ENCODE assay signal across 1 cellular context in the genomic region with DNA sequence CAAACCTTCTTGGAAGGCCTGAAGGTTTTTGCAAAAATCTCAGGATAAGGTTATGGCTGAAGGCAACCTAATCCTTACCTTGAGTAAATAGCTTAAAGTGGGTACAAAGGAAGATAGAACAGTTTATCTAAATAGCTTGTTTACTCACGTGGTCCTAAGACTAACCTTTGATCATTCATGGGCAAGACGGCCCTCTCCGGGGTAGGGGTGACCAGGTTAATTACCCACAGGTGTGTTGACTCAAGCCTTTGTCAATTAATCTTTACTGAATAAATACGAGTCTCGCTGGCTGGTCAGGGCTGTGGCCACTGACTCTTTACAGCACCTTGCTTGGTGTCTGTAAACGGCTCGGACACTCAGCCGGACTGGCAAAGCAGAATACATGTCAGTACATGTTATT.
TF ChIP-seq lines count a peak whose summit lies in the region.

No MANE protein-coding gene starts in this region.

TF ChIP-seq in HepG2, 621 proteins besides CTCF, POLR2A, EP300 and RAD21 (continues in another document):
- TF ChIP-seq ZMYM4 (CRISPR knock-in tag; IDR thresholded peaks at IDR 0.05) (no peak), MAF1 (CRISPR knock-in tag; IDR thresholded peaks at IDR 0.05; ENCODE audit: borderline replicate concordance) (no peak), RARG (CRISPR knock-in tag; IDR thresholded peaks at IDR 0.05; ENCODE audit: low read depth) (no peak), SOX6 (IDR thresholded peaks at IDR 0.05) (no peak), SOX6 (CRISPR knock-in tag; IDR thresholded peaks at IDR 0.05) (peak; percentile 89), HCFC1 (IDR thresholded peaks at IDR 0.05; ENCODE audit: low read depth, low read length) (no peak), IRF9 (CRISPR knock-in tag; IDR thresholded peaks at IDR 0.05; ENCODE audit: borderline replicate concordance) (no peak), PITX1 (CRISPR knock-in tag; IDR thresholded peaks at IDR 0.05) (peak; percentile 89), ZNF766 (CRISPR knock-in tag; IDR thresholded peaks at IDR 0.05; ENCODE audit: borderline replicate concordance) (no peak), NCOR1 (IDR thresholded peaks at IDR 0.05; ENCODE audit: borderline replicate concordance, low read length) (no peak), MXI1 (IDR thresholded peaks at IDR 0.05; ENCODE audit: borderline replicate concordance, low read depth, low read length) (no peak), SKI (IDR thresholded peaks at IDR 0.05; ENCODE audit: partially characterized antibody) (peak; percentile 26), ZFP41 (CRISPR knock-in tag; IDR thresholded peaks at IDR 0.05; ENCODE audit: borderline replicate concordance) (no peak), RARA (CRISPR knock-in tag; IDR thresholded peaks at IDR 0.05) (peak; percentile 88), ETV5 (CRISPR knock-in tag; IDR thresholded peaks at IDR 0.05; ENCODE audit: borderline replicate concordance) (no peak), ZNF326 (CRISPR knock-in tag; IDR thresholded peaks at IDR 0.05; ENCODE audit: borderline replicate concordance) (no peak), ISX (CRISPR knock-in tag; conservative IDR thresholded peaks at IDR 0.05) (no peak), ZNF530 (CRISPR knock-in tag; IDR thresholded peaks at IDR 0.05; ENCODE audit: low read depth) (no peak), ZNF703 (CRISPR knock-in tag; IDR thresholded peaks at IDR 0.05; ENCODE audit: borderline replicate concordance) (no peak), HMG20B (CRISPR knock-in tag; conservative IDR thresholded peaks at IDR 0.05) (peak; percentile 82), ZNF570 (CRISPR knock-in tag; IDR thresholded peaks at IDR 0.05; ENCODE audit: borderline replicate concordance) (no peak), ZNF296 (CRISPR knock-in tag; conservative IDR thresholded peaks at IDR 0.05) (no peak), HNF4A (CRISPR knock-in tag; IDR thresholded peaks at IDR 0.05) (peak; percentile 70), HNRNPLL (IDR thresholded peaks at IDR 0.05; ENCODE audit: low read depth, low read length, poor library complexity, severe bottlenecking) (no peak), RFX3 (CRISPR knock-in tag; IDR thresholded peaks at IDR 0.05) (no peak), ZSCAN12 (CRISPR knock-in tag; IDR thresholded peaks at IDR 0.05) (no peak), MIXL1 (CRISPR knock-in tag; IDR thresholded peaks at IDR 0.05) (peak; percentile 81), BHLHE40 (IDR thresholded peaks at IDR 0.05; ENCODE audit: low read length) (peak; percentile 77; the same call in 1 of the 2 replicates), ZNF274 (CRISPR knock-in tag; IDR thresholded peaks at IDR 0.05) (no peak), GFI1 (CRISPR knock-in tag; IDR thresholded peaks at IDR 0.05; ENCODE audit: borderline replicate concordance) (peak; percentile 92), ZNF841 (CRISPR knock-in tag; IDR thresholded peaks at IDR 0.05; ENCODE audit: borderline replicate concordance) (no peak), HMG20A (CRISPR knock-in tag; IDR thresholded peaks at IDR 0.05; ENCODE audit: borderline replicate concordance) (peak; percentile 71; the same call in 1 of the 2 replicates), FOXA1 (IDR thresholded peaks at IDR 0.05) (no peak), FOXA1 (CRISPR knock-in tag; IDR thresholded peaks at IDR 0.05) (peak; percentile 85), RCOR2 (CRISPR knock-in tag; IDR thresholded peaks at IDR 0.05) (no peak), TCF12 (IDR thresholded peaks at IDR 0.05) (no peak), TCF12 (CRISPR knock-in tag; IDR thresholded peaks at IDR 0.05) (peak; percentile 82; the same call in 1 of the 2 replicates), HMGXB4 (CRISPR knock-in tag; IDR thresholded peaks at IDR 0.05; ENCODE audit: borderline replicate concordance in 1 of 2, low read depth in 1 of 2) (no peak), ZBTB42 (CRISPR knock-in tag; IDR thresholded peaks at IDR 0.05) (no peak), NFYB (CRISPR knock-in tag; IDR thresholded peaks at IDR 0.05) (no peak), STAG1 (CRISPR knock-in tag; IDR thresholded peaks at IDR 0.05) (no peak), TARDBP (CRISPR knock-in tag; IDR thresholded peaks at IDR 0.05) (no peak), SUZ12 (IDR thresholded peaks at IDR 0.05; ENCODE audit: low read depth, low read length) (no peak), ZNF672 (CRISPR knock-in tag; IDR thresholded peaks at IDR 0.05) (no peak), ZNF44 (CRISPR knock-in tag; IDR thresholded peaks at IDR 0.05) (no peak), ZKSCAN5 (CRISPR knock-in tag; IDR thresholded peaks at IDR 0.05) (no peak), ELF1 (CRISPR knock-in tag; IDR thresholded peaks at IDR 0.05) (no peak), DZIP1 (CRISPR knock-in tag; IDR thresholded peaks at IDR 0.05) (no peak), ATM (IDR thresholded peaks at IDR 0.05; ENCODE audit: borderline replicate concordance) (no peak), THAP11 (CRISPR knock-in tag; IDR thresholded peaks at IDR 0.05) (0 out of 2 replicates have a peak, but pooled peaks have one; percentile 31), ZNF709 (CRISPR knock-in tag; IDR thresholded peaks at IDR 0.05) (no peak), CENPT (CRISPR knock-in tag; IDR thresholded peaks at IDR 0.05; ENCODE audit: low read depth) (no peak), PAXIP1 (CRISPR knock-in tag; conservative IDR thresholded peaks at IDR 0.05) (peak; percentile 45; the same call in 1 of the 2 replicates), REXO4 (CRISPR knock-in tag; IDR thresholded peaks at IDR 0.05; ENCODE audit: borderline replicate concordance) (no peak), BCL6 (CRISPR knock-in tag; IDR thresholded peaks at IDR 0.05) (peak; percentile 77), PPARG (CRISPR knock-in tag; conservative IDR thresholded peaks at IDR 0.05) (0 out of 2 replicates have a peak, but pooled peaks have one; percentile 33), PHB2 (IDR thresholded peaks at IDR 0.05; ENCODE audit: partially characterized antibody) (no peak), ZBTB7B (CRISPR knock-in tag; IDR thresholded peaks at IDR 0.05) (peak; percentile 41; the same call in 1 of the 2 replicates), RXRB (CRISPR knock-in tag; IDR thresholded peaks at IDR 0.05; ENCODE audit: borderline replicate concordance) (peak; percentile 51), ZNF782 (CRISPR knock-in tag; IDR thresholded peaks at IDR 0.05; ENCODE audit: borderline replicate concordance) (no peak), NKX3-1 (CRISPR knock-in tag; IDR thresholded peaks at IDR 0.05) (peak; percentile 69; the same call in 1 of the 2 replicates), IKZF1 (IDR thresholded peaks at IDR 0.05) (no peak)
- TF ChIP-seq, protein P1, sequence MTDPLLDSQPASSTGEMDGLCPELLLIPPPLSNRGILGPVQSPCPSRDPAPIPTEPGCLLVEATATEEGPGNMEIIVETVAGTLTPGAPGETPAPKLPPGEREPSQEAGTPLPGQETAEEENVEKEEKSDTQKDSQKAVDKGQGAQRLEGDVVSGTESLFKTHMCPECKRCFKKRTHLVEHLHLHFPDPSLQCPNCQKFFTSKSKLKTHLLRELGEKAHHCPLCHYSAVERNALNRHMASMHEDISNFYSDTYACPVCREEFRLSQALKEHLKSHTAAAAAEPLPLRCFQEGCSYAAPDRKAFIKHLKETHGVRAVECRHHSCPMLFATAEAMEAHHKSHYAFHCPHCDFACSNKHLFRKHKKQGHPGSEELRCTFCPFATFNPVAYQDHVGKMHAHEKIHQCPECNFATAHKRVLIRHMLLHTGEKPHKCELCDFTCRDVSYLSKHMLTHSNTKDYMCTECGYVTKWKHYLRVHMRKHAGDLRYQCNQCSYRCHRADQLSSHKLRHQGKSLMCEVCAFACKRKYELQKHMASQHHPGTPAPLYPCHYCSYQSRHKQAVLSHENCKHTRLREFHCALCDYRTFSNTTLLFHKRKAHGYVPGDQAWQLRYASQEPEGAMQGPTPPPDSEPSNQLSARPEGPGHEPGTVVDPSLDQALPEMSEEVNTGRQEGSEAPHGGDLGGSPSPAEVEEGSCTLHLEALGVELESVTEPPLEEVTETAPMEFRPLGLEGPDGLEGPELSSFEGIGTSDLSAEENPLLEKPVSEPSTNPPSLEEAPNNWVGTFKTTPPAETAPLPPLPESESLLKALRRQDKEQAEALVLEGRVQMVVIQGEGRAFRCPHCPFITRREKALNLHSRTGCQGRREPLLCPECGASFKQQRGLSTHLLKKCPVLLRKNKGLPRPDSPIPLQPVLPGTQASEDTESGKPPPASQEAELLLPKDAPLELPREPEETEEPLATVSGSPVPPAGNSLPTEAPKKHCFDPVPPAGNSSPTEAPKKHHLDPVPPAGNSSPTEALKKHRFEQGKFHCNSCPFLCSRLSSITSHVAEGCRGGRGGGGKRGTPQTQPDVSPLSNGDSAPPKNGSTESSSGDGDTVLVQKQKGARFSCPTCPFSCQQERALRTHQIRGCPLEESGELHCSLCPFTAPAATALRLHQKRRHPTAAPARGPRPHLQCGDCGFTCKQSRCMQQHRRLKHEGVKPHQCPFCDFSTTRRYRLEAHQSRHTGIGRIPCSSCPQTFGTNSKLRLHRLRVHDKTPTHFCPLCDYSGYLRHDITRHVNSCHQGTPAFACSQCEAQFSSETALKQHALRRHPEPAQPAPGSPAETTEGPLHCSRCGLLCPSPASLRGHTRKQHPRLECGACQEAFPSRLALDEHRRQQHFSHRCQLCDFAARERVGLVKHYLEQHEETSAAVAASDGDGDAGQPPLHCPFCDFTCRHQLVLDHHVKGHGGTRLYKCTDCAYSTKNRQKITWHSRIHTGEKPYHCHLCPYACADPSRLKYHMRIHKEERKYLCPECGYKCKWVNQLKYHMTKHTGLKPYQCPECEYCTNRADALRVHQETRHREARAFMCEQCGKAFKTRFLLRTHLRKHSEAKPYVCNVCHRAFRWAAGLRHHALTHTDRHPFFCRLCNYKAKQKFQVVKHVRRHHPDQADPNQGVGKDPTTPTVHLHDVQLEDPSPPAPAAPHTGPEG (CRISPR knock-in tag; IDR thresholded peaks at IDR 0.05) = no peak
- TF ChIP-seq, protein P2, sequence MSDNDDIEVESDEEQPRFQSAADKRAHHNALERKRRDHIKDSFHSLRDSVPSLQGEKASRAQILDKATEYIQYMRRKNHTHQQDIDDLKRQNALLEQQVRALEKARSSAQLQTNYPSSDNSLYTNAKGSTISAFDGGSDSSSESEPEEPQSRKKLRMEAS (IDR thresholded peaks at IDR 0.05) = no peak
